Comparison of ENCODE assay signal across 8 cellular contexts in genomic region chr3:72487078-72487765, GRCh38. TPM values are rescaled to one million over a fixed set of nuclear protein-coding genes. Genes with fewer than 3 reads are reported as not detected.
DNase-seq lines count a peak whose midpoint lies in the region; ATAC-seq and TF ChIP-seq lines count a peak whose summit lies in the region.

No MANE protein-coding gene starts in this region.

- POLR2A ChIA-PET in AG04449 (lab: Yijun Ruan, JAX), result no interaction called here

- H3K4me1 Mint-ChIP-seq in activated T-helper 2 cell treated with anti-CD3 and anti-CD28 coated beads, Interferon-gamma antibody, Interleukin-2, Interleukin-4, amounts not matched to agents 10 μg/mL and 5 μg/mL and 100 μg/mL, durations not matched to agents 14 hours and 24 hours and 36 hours (ENCODE audit: low read depth), result peaks cover 61% of the 10 kb centered on the region

- CTCF ChIA-PET in AG04449 (lab: Yijun Ruan, JAX), result interaction anchor here (0.9 kb wide), 1 partner anchor 40 kb away, joined by 3 read pairs; no protein-coding TSS in a partner anchor

- H3K4me3 ChIP-seq in AG04449 (ENCODE audit: low read depth, low read length), result no peak overlapping the region
- H3K4me3 ChIP-seq in kidney epithelial cell (ENCODE audit: low read depth, low read length), result no peak overlapping the region

- no peaks in the 10 kb centered on the region for H3K36me3 ChIP-seq in kidney epithelial cell (ENCODE audit: control insufficient read depth, insufficient read depth, low read length)

- no peaks in the 10 kb centered on the region for H3K27me3 Mint-ChIP-seq in activated T-helper 2 cell treated with anti-CD3 and anti-CD28 coated beads, Interferon-gamma antibody, Interleukin-2, Interleukin-4, amounts not matched to agents 10 μg/mL and 5 μg/mL and 100 μg/mL, durations not matched to agents 14 hours and 24 hours and 36 hours (ENCODE audit: low read depth)

- peaks cover 6% of the 10 kb centered on the region for H3K9me3 Mint-ChIP-seq in activated T-helper 2 cell treated with anti-CD3 and anti-CD28 coated beads, Interferon-gamma antibody, Interleukin-2, Interleukin-4, amounts not matched to agents 10 μg/mL and 5 μg/mL and 100 μg/mL, durations not matched to agents 14 hours and 24 hours and 36 hours

- peak overlapping the region; percentile 49 for H3K4me3 Mint-ChIP-seq in activated T-helper 2 cell treated with anti-CD3 and anti-CD28 coated beads, Interferon-gamma antibody, Interleukin-2, Interleukin-4, amounts not matched to agents 10 μg/mL and 5 μg/mL and 100 μg/mL, durations not matched to agents 14 hours and 24 hours and 36 hours (ENCODE audit: low read depth)

- H3K27ac Mint-ChIP-seq in activated T-helper 2 cell treated with anti-CD3 and anti-CD28 coated beads, Interferon-gamma antibody, Interleukin-2, Interleukin-4, amounts not matched to agents 10 μg/mL and 5 μg/mL and 100 μg/mL, durations not matched to agents 14 hours and 24 hours and 36 hours, result peak overlapping the region; percentile 98

- DNase-seq in AG04449 (ENCODE audit: low read depth, low spot score) (peak; percentile 60), kidney epithelial cell (ENCODE audit: low read depth) (peak; percentile 79), occipital lobe (lab: John Stamatoyannopoulos, UW) (no peak), NCI-H1694 treated with DMSO at 0.1 percent for 48 hours (lab: John Stamatoyannopoulos, UW) (no peak), G401 (ENCODE audit: low spot score) (no peak)
- DNase-seq in activated T-helper 2 cell treated with anti-CD3 and anti-CD28 coated beads, Interferon-gamma antibody, Interleukin-2, Interleukin-4, amounts not matched to agents 10 μg/mL and 5 μg/mL and 100 μg/mL, durations not matched to agents 14 hours and 24 hours and 36 hours (ENCODE audit: low spot score), result no peak
- DNase-seq in stimulated activated CD8-positive, alpha-beta memory T cell treated with anti-CD3 and anti-CD28 coated beads, Interleukin-4, amount 100 ng/mL, for 24 hours (ENCODE audit: low read depth), result peak; percentile 60

- ATAC-seq in HG02642 (IDR thresholded peaks at IDR 0.05; ENCODE audit: poor library complexity, unreplicated experiment), result peak; percentile 38

- TF ChIP-seq CTCF in AG04449 (IDR thresholded peaks at IDR 0.05; ENCODE audit: insufficient read depth, low read length, missing control alignments) (no peak), kidney epithelial cell (IDR thresholded peaks at IDR 0.05; ENCODE audit: insufficient read depth, low read length, poor library complexity, severe bottlenecking) (no peak)

- peaks cover 15% of the 10 kb centered on the region for H3K36me3 Mint-ChIP-seq in activated T-helper 2 cell treated with anti-CD3 and anti-CD28 coated beads, Interferon-gamma antibody, Interleukin-2, Interleukin-4, amounts not matched to agents 10 μg/mL and 5 μg/mL and 100 μg/mL, durations not matched to agents 14 hours and 24 hours and 36 hours (ENCODE audit: low read depth)

- intact Hi-C loops in activated T-helper 2 cell treated with anti-CD3 and anti-CD28 coated beads, Interferon-gamma antibody, Interleukin-2, Interleukin-4, amounts not matched to agents 10 μg/mL and 5 μg/mL and 100 μg/mL, durations not matched to agents 14 hours and 24 hours and 36 hours (cut with micrococcal nuclease), result loop anchor here (1.0 to 10.0 kb wide), 5 partner anchors 14 to 612 kb away; no protein-coding TSS in a partner anchor

- in situ Hi-C loops in G401 (cut with HindIII; ENCODE audit: low sequenced_read_pairs), result no loop called here

- no peaks in the 10 kb centered on the region for H3K27me3 ChIP-seq in kidney epithelial cell (ENCODE audit: control insufficient read depth, insufficient read depth, low read length)

RNA-seq across cellular contexts. Expression of gene RYBP, which starts 40.8 kb away (rescaled TPM):
- 78.1 and 78.3 TPM in 2 replicates for total RNA-seq in activated T-helper 2 cell treated with anti-CD3 and anti-CD28 coated beads, Interferon-gamma antibody, Interleukin-2, Interleukin-4, amounts not matched to agents 10 μg/mL and 5 μg/mL and 100 μg/mL, durations not matched to agents 14 hours and 24 hours and 36 hours
- total RNA-seq in kidney epithelial cell (11.6 and 12.0 TPM in 2 replicates), occipital lobe (33.2 TPM)
- total RNA-seq in G401 (2014; rRNA removed; shearing (Covaris generic)), result 6.3 and 7.5 TPM in 2 replicates

Comparison
In these comparisons a context has a peak if more than half of its experiments do, and no peak if none do; other contexts are left out.
1. DNase-seq: peak in AG04449 (single experiment), kidney epithelial cell (single experiment) and stimulated activated CD8-positive, alpha-beta memory T cell treated with anti-CD3 and anti-CD28 coated beads, Interleukin-4, amount 100 ng/mL, for 24 hours (single experiment); none in activated T-helper 2 cell treated with anti-CD3 and anti-CD28 coated beads, Interferon-gamma antibody, Interleukin-2, Interleukin-4, amounts not matched to agents 10 μg/mL and 5 μg/mL and 100 μg/mL, durations not matched to agents 14 hours and 24 hours and 36 hours (single experiment), occipital lobe (single experiment), NCI-H1694 treated with DMSO at 0.1 percent for 48 hours (single experiment) and G401 (single experiment).